In genomic region chr10:73743905-73744689, GRCh38 we compare ENCODE assay signal across 1 cellular context.
A peak's percentile ranks its signal among the peaks of the same experiment; 100 is the strongest.
TF ChIP-seq lines count a peak whose summit lies in the region.

A gene with protein sequence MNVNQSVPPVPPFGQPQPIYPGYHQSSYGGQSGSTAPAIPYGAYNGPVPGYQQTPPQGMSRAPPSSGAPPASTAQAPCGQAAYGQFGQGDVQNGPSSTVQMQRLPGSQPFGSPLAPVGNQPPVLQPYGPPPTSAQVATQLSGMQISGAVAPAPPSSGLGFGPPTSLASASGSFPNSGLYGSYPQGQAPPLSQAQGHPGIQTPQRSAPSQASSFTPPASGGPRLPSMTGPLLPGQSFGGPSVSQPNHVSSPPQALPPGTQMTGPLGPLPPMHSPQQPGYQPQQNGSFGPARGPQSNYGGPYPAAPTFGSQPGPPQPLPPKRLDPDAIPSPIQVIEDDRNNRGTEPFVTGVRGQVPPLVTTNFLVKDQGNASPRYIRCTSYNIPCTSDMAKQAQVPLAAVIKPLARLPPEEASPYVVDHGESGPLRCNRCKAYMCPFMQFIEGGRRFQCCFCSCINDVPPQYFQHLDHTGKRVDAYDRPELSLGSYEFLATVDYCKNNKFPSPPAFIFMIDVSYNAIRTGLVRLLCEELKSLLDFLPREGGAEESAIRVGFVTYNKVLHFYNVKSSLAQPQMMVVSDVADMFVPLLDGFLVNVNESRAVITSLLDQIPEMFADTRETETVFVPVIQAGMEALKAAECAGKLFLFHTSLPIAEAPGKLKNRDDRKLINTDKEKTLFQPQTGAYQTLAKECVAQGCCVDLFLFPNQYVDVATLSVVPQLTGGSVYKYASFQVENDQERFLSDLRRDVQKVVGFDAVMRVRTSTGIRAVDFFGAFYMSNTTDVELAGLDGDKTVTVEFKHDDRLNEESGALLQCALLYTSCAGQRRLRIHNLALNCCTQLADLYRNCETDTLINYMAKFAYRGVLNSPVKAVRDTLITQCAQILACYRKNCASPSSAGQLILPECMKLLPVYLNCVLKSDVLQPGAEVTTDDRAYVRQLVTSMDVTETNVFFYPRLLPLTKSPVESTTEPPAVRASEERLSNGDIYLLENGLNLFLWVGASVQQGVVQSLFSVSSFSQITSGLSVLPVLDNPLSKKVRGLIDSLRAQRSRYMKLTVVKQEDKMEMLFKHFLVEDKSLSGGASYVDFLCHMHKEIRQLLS (plus strand): TSS chr10:73744372. CDS start chr10:73746833, 2,461 bp downstream.

TF ChIP-seq in HepG2, 621 proteins besides CTCF, POLR2A, EP300 and RAD21 (continued from another document):
- TF ChIP-seq, protein P1, sequence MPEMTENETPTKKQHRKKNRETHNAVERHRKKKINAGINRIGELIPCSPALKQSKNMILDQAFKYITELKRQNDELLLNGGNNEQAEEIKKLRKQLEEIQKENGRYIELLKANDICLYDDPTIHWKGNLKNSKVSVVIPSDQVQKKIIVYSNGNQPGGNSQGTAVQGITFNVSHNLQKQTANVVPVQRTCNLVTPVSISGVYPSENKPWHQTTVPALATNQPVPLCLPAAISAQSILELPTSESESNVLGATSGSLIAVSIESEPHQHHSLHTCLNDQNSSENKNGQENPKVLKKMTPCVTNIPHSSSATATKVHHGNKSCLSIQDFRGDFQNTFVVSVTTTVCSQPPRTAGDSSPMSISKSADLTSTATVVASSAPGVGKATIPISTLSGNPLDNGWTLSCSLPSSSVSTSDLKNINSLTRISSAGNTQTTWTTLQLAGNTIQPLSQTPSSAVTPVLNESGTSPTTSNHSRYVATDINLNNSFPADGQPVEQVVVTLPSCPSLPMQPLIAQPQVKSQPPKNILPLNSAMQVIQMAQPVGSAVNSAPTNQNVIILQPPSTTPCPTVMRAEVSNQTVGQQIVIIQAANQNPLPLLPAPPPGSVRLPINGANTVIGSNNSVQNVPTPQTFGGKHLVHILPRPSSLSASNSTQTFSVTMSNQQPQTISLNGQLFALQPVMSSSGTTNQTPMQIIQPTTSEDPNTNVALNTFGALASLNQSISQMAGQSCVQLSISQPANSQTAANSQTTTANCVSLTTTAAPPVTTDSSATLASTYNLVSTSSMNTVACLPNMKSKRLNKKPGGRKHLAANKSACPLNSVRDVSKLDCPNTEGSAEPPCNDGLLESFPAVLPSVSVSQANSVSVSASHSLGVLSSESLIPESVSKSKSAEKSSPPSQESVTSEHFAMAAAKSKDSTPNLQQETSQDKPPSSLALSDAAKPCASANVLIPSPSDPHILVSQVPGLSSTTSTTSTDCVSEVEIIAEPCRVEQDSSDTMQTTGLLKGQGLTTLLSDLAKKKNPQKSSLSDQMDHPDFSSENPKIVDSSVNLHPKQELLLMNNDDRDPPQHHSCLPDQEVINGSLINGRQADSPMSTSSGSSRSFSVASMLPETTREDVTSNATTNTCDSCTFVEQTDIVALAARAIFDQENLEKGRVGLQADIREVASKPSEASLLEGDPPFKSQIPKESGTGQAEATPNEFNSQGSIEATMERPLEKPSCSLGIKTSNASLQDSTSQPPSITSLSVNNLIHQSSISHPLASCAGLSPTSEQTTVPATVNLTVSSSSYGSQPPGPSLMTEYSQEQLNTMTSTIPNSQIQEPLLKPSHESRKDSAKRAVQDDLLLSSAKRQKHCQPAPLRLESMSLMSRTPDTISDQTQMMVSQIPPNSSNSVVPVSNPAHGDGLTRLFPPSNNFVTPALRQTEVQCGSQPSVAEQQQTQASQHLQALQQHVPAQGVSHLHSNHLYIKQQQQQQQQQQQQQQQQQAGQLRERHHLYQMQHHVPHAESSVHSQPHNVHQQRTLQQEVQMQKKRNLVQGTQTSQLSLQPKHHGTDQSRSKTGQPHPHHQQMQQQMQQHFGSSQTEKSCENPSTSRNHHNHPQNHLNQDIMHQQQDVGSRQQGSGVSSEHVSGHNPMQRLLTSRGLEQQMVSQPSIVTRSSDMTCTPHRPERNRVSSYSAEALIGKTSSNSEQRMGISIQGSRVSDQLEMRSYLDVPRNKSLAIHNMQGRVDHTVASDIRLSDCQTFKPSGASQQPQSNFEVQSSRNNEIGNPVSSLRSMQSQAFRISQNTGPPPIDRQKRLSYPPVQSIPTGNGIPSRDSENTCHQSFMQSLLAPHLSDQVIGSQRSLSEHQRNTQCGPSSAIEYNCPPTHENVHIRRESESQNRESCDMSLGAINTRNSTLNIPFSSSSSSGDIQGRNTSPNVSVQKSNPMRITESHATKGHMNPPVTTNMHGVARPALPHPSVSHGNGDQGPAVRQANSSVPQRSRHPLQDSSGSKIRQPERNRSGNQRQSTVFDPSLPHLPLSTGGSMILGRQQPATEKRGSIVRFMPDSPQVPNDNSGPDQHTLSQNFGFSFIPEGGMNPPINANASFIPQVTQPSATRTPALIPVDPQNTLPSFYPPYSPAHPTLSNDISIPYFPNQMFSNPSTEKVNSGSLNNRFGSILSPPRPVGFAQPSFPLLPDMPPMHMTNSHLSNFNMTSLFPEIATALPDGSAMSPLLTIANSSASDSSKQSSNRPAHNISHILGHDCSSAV (CRISPR knock-in tag; IDR thresholded peaks at IDR 0.05; ENCODE audit: borderline replicate concordance), result 0 out of 2 replicates have a peak, but pooled peaks have one; percentile 70
- TF ChIP-seq ZNF263 (CRISPR knock-in tag; IDR thresholded peaks at IDR 0.05) (peak; percentile 28; the same call in 1 of the 2 replicates), ZNF232 (CRISPR knock-in tag; IDR thresholded peaks at IDR 0.05; ENCODE audit: borderline replicate concordance) (peak; percentile 36; the same call in 1 of the 2 replicates), ZBTB20 (CRISPR knock-in tag; IDR thresholded peaks at IDR 0.05; ENCODE audit: borderline replicate concordance, low read depth) (peak; percentile 70; the same call in 1 of the 2 replicates), RFX5 (IDR thresholded peaks at IDR 0.05; ENCODE audit: low read depth, low read length) (0 out of 2 replicates have a peak, but pooled peaks have one; percentile 51), NRL (CRISPR knock-in tag; IDR thresholded peaks at IDR 0.05; ENCODE audit: borderline replicate concordance) (no peak), AKNA (CRISPR knock-in tag; IDR thresholded peaks at IDR 0.05; ENCODE audit: borderline replicate concordance) (no peak), REL (CRISPR knock-in tag; conservative IDR thresholded peaks at IDR 0.05) (no peak), NR2F6 (IDR thresholded peaks at IDR 0.05) (peak; percentile 98), NR2F6 (CRISPR knock-in tag; IDR thresholded peaks at IDR 0.05) (peak; percentile 95), ZNF44 (CRISPR knock-in tag; IDR thresholded peaks at IDR 0.05) (no peak; the same call in 1 of the 2 replicates), HNRNPK (IDR thresholded peaks at IDR 0.05; ENCODE audit: low read depth, low read length, poor library complexity, severe bottlenecking) (no peak), ZNF850 (CRISPR knock-in tag; conservative IDR thresholded peaks at IDR 0.05) (no peak), SP2 (CRISPR knock-in tag; IDR thresholded peaks at IDR 0.05) (peak; percentile 85), IKZF1 (IDR thresholded peaks at IDR 0.05) (no peak), YEATS4 (CRISPR knock-in tag; IDR thresholded peaks at IDR 0.05; ENCODE audit: borderline replicate concordance) (peak; percentile 98), BHLHE40 (IDR thresholded peaks at IDR 0.05; ENCODE audit: low read length) (no peak), RCOR2 (CRISPR knock-in tag; IDR thresholded peaks at IDR 0.05) (no peak), ZNF350 (CRISPR knock-in tag; IDR thresholded peaks at IDR 0.05; ENCODE audit: borderline replicate concordance, low read depth) (peak; percentile 89), FOXO1 (CRISPR knock-in tag; IDR thresholded peaks at IDR 0.05) (no peak)
- TF ChIP-seq, protein P2, sequence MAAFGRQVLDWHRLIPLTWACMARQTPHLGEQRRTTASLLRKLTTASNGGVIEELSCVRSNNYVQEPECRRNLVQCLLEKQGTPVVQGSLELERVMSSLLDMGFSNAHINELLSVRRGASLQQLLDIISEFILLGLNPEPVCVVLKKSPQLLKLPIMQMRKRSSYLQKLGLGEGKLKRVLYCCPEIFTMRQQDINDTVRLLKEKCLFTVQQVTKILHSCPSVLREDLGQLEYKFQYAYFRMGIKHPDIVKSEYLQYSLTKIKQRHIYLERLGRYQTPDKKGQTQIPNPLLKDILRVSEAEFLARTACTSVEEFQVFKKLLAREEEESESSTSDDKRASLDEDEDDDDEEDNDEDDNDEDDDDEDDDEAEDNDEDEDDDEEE (CRISPR knock-in tag; IDR thresholded peaks at IDR 0.05), result 0 out of 2 replicates have a peak, but pooled peaks have one; percentile 17
